9 cellular contexts compared by ENCODE assay signal in genomic region chr6:11144393-11144829, GRCh38. TPM values are rescaled to one million over a fixed set of nuclear protein-coding genes. Genes with fewer than 3 reads are reported as not detected.
DNase-seq lines count a peak whose midpoint lies in the region; ATAC-seq and TF ChIP-seq lines count a peak whose summit lies in the region.
"Had no signal": no experiment of that assay in that cellular context is flagged by ENCODE, and none has a peak within 500 bp of the region (broad histone marks: within the 10 kb centered on the region; RNA-seq: fewer than 3 reads in every experiment).

No MANE protein-coding gene starts in this region.

- no peaks in the 10 kb centered on the region for H3K27me3 Mint-ChIP-seq in chondrocyte (ENCODE audit: low read depth)

- H3K36me3 Mint-ChIP-seq in chondrocyte (ENCODE audit: low read depth), result no peaks in the 10 kb centered on the region

- peak; percentile 83 for DNase-seq in DMS 273 (lab: John Stamatoyannopoulos, UW; ENCODE audit: unreplicated experiment)
- no peak for DNase-seq in DMS 273 treated with DMSO at 0.1 percent for 48 hours (lab: John Stamatoyannopoulos, UW)
- peak; percentile 46 for DNase-seq in NCI-H2171 treated with DMSO at 0.1 percent for 48 hours (lab: John Stamatoyannopoulos, UW)
- peak; percentile 64 to 69 for DNase-seq in activated CD4-positive, alpha-beta T cell treated with anti-CD3 and anti-CD28 coated beads for 24 hours (ENCODE audit: low read depth in 2 of 2)
- DNase-seq in chondrocyte (ENCODE audit: low spot score), result no peak
- peak; percentile 76 for DNase-seq in left lobe of liver (ENCODE audit: low spot score)
- DNase-seq in stimulated activated CD4-positive, alpha-beta T cell treated with anti-CD3 and anti-CD28 coated beads, Interleukin-4, amount 100 ng/mL, for 4 hours, result peak; percentile 68 to 70

- no peaks in the 10 kb centered on the region for H3K9me3 Mint-ChIP-seq in chondrocyte (ENCODE audit: low read depth)

- ATAC-seq in HG02763 (IDR thresholded peaks at IDR 0.05; ENCODE audit: unreplicated experiment) (peak; percentile 75), left lobe of liver (peak; percentile 98)

- peak; percentile 100 for TF ChIP-seq CTCF in chondrocyte (IDR thresholded peaks at IDR 0.05)

- H3K4me3 Mint-ChIP-seq in chondrocyte (ENCODE audit: unreplicated experiment), result no peak overlapping the region

- H3K4me1 Mint-ChIP-seq in chondrocyte (ENCODE audit: low read depth), result peaks cover 22% of the 10 kb centered on the region

- no peak overlapping the region for H3K27ac Mint-ChIP-seq in chondrocyte (ENCODE audit: unreplicated experiment)

RNA-seq across cellular contexts. Expression of gene ERVFRD-1, which starts 32.9 kb away (rescaled TPM):
- total RNA-seq in chondrocyte (not detected in 3 replicates), left lobe of liver (0.08 TPM)
- total RNA-seq: skeletal muscle tissue had no signal

RNA-seq across cellular contexts. Expression of gene SMIM13, which starts 50.8 kb away (rescaled TPM):
- total RNA-seq in chondrocyte (18.0 to 22.7 TPM (median 20.9 TPM) in 3 replicates), left lobe of liver (5.9 TPM)

Comparison
In these comparisons a context has a peak if more than half of its experiments do, and no peak if none do; other contexts are left out.
1. DNase-seq: peak in DMS 273 (single experiment), NCI-H2171 treated with DMSO at 0.1 percent for 48 hours (single experiment), activated CD4-positive, alpha-beta T cell treated with anti-CD3 and anti-CD28 coated beads for 24 hours (2 of 2), left lobe of liver (single experiment) and stimulated activated CD4-positive, alpha-beta T cell treated with anti-CD3 and anti-CD28 coated beads, Interleukin-4, amount 100 ng/mL, for 4 hours (2 of 2); none in DMS 273 treated with DMSO at 0.1 percent for 48 hours (single experiment) and chondrocyte (single experiment).